3 cellular contexts compared by ENCODE assay signal in the genomic region with DNA sequence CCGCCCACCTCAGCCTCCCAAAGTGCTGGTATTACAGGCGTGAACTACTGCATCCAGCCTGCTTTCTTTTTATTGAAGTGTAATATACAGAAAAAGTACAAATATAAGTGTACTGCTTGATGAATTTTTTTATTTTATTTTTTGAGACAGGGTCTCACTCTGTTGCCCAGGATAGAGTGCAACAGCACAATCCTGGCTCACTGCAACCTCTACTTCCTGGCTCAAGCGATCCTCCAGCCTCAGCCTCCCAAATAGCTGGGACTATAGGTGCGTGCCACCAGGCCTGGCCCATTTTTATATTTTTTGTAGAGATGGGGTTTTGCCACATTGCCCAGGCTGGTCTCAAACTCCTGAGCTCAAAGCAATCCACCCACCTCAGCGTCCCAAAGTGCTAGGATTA.
TF ChIP-seq lines count a peak whose summit lies in the region.

No MANE protein-coding gene starts in this region.

TF ChIP-seq in HEK293, 187 proteins besides CTCF, POLR2A, EP300 and RAD21:
- peak; percentile 84; the same call in 1 of the 2 replicates for TF ChIP-seq ZNF121 (tag by site-specific recombination; IDR thresholded peaks at IDR 0.05)

TF ChIP-seq in WTC11, 78 proteins besides CTCF, POLR2A, EP300 and RAD21:
- TF ChIP-seq ZNF121 (CRISPR knock-in tag; IDR thresholded peaks at IDR 0.05): peak; percentile 74; the same call in 1 of the 2 replicates

TF ChIP-seq in K562, 482 proteins besides CTCF, POLR2A, EP300 and RAD21:
- TF ChIP-seq ZNF121 (CRISPR knock-in tag; conservative IDR thresholded peaks at IDR 0.05): peak; percentile 39; the same call in 1 of the 2 replicates
